ENCODE assay signal across 2 cellular contexts in the genomic region with DNA sequence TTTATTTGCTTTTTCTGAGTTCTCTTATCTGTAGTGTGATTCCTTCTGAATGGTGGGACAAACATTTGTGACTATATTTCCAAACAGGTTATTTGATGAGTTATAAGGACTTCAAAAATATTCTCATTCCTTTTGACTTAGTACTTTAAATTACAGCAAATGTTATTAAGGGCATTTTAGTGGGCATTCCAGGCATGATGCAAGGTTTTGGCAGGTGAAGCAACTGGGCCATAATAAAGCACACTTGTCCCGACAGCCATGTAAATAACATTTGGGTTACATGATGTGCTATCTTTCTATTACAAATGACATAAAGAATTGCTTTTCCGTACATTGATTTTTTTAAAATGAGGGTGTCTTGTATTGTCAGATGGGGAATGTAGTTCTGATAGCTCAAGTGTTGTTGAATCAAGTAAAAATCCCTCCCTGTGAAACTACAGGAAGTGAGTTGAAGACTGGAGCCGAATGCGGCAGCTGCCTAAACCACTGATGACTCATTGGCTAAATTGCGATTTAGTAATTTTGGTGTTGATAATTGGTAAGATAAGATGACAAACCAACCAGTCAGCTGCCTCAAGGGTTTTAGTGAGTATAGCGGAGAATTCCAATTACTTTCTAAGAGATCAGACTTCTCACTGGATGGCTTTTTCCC.
TF ChIP-seq lines count a peak whose summit lies in the region.

No MANE protein-coding gene starts in this region.

TF ChIP-seq in HCT116, 20 proteins besides CTCF, POLR2A, EP300 and RAD21 (continued from another document):
- no peak for TF ChIP-seq EZH2 (IDR thresholded peaks at IDR 0.05)
- TF ChIP-seq EZH2phosphoT487 (IDR thresholded peaks at IDR 0.05; ENCODE audit: borderline replicate concordance): no peak
- no peak for TF ChIP-seq REST (IDR thresholded peaks at IDR 0.05; ENCODE audit: low read depth)
- TF ChIP-seq SP1 (IDR thresholded peaks at IDR 0.05; ENCODE audit: low read depth): no peak
- no peak for TF ChIP-seq EGR1 (IDR thresholded peaks at IDR 0.05; ENCODE audit: low read depth)
- TF ChIP-seq, protein P1, sequence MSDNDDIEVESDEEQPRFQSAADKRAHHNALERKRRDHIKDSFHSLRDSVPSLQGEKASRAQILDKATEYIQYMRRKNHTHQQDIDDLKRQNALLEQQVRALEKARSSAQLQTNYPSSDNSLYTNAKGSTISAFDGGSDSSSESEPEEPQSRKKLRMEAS (IDR thresholded peaks at IDR 0.05): no peak
- no peak for TF ChIP-seq CBX3 (IDR thresholded peaks at IDR 0.05; ENCODE audit: low read depth)
- peak; percentile 64 for TF ChIP-seq CEBPB (IDR thresholded peaks at IDR 0.05; ENCODE audit: low read depth)
- TF ChIP-seq TCF7L2 (IDR thresholded peaks at IDR 0.05; ENCODE audit: borderline replicate concordance, extremely low read depth, insufficient read depth, insufficient read length): no peak
- TF ChIP-seq, protein P2, sequence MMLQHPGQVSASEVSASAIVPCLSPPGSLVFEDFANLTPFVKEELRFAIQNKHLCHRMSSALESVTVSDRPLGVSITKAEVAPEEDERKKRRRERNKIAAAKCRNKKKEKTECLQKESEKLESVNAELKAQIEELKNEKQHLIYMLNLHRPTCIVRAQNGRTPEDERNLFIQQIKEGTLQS (IDR thresholded peaks at IDR 0.05): no peak
- no peak for TF ChIP-seq ZBTB33 (IDR thresholded peaks at IDR 0.05; ENCODE audit: extremely low read depth, insufficient replicate concordance, low read length)
- no peak for TF ChIP-seq POLR2AphosphoS5 (IDR thresholded peaks at IDR 0.05; ENCODE audit: low read depth, low read length)
- TF ChIP-seq ZNF274 (IDR thresholded peaks at IDR 0.05; ENCODE audit: low read depth, low read length): no peak
- TF ChIP-seq YY1 (IDR thresholded peaks at IDR 0.05; ENCODE audit: extremely low read depth, insufficient replicate concordance, low read depth, low read length): no peak
- TF ChIP-seq FOSL1 (IDR thresholded peaks at IDR 0.05; ENCODE audit: low read depth): peak; percentile 53
- no peak for TF ChIP-seq SRF (IDR thresholded peaks at IDR 0.05; ENCODE audit: low read depth)
- no peak for TF ChIP-seq ZFX (IDR thresholded peaks at IDR 0.05)
- TF ChIP-seq JUND (IDR thresholded peaks at IDR 0.05): peak; percentile 27; the same call in 1 of the 2 replicates
TF ChIP-seq in HCT116: peak in this region for 3.

TF ChIP-seq in H1, 55 proteins besides CTCF, POLR2A, EP300 and RAD21:
- TF ChIP-seq, protein P3, sequence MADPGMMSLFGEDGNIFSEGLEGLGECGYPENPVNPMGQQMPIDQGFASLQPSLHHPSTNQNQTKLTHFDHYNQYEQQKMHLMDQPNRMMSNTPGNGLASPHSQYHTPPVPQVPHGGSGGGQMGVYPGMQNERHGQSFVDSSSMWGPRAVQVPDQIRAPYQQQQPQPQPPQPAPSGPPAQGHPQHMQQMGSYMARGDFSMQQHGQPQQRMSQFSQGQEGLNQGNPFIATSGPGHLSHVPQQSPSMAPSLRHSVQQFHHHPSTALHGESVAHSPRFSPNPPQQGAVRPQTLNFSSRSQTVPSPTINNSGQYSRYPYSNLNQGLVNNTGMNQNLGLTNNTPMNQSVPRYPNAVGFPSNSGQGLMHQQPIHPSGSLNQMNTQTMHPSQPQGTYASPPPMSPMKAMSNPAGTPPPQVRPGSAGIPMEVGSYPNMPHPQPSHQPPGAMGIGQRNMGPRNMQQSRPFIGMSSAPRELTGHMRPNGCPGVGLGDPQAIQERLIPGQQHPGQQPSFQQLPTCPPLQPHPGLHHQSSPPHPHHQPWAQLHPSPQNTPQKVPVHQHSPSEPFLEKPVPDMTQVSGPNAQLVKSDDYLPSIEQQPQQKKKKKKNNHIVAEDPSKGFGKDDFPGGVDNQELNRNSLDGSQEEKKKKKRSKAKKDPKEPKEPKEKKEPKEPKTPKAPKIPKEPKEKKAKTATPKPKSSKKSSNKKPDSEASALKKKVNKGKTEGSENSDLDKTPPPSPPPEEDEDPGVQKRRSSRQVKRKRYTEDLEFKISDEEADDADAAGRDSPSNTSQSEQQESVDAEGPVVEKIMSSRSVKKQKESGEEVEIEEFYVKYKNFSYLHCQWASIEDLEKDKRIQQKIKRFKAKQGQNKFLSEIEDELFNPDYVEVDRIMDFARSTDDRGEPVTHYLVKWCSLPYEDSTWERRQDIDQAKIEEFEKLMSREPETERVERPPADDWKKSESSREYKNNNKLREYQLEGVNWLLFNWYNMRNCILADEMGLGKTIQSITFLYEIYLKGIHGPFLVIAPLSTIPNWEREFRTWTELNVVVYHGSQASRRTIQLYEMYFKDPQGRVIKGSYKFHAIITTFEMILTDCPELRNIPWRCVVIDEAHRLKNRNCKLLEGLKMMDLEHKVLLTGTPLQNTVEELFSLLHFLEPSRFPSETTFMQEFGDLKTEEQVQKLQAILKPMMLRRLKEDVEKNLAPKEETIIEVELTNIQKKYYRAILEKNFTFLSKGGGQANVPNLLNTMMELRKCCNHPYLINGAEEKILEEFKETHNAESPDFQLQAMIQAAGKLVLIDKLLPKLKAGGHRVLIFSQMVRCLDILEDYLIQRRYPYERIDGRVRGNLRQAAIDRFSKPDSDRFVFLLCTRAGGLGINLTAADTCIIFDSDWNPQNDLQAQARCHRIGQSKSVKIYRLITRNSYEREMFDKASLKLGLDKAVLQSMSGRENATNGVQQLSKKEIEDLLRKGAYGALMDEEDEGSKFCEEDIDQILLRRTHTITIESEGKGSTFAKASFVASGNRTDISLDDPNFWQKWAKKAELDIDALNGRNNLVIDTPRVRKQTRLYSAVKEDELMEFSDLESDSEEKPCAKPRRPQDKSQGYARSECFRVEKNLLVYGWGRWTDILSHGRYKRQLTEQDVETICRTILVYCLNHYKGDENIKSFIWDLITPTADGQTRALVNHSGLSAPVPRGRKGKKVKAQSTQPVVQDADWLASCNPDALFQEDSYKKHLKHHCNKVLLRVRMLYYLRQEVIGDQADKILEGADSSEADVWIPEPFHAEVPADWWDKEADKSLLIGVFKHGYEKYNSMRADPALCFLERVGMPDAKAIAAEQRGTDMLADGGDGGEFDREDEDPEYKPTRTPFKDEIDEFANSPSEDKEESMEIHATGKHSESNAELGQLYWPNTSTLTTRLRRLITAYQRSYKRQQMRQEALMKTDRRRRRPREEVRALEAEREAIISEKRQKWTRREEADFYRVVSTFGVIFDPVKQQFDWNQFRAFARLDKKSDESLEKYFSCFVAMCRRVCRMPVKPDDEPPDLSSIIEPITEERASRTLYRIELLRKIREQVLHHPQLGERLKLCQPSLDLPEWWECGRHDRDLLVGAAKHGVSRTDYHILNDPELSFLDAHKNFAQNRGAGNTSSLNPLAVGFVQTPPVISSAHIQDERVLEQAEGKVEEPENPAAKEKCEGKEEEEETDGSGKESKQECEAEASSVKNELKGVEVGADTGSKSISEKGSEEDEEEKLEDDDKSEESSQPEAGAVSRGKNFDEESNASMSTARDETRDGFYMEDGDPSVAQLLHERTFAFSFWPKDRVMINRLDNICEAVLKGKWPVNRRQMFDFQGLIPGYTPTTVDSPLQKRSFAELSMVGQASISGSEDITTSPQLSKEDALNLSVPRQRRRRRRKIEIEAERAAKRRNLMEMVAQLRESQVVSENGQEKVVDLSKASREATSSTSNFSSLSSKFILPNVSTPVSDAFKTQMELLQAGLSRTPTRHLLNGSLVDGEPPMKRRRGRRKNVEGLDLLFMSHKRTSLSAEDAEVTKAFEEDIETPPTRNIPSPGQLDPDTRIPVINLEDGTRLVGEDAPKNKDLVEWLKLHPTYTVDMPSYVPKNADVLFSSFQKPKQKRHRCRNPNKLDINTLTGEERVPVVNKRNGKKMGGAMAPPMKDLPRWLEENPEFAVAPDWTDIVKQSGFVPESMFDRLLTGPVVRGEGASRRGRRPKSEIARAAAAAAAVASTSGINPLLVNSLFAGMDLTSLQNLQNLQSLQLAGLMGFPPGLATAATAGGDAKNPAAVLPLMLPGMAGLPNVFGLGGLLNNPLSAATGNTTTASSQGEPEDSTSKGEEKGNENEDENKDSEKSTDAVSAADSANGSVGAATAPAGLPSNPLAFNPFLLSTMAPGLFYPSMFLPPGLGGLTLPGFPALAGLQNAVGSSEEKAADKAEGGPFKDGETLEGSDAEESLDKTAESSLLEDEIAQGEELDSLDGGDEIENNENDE (IDR thresholded peaks at IDR 0.05; ENCODE audit: insufficient replicate concordance, low read length): no peak
- TF ChIP-seq CEBPB (IDR thresholded peaks at IDR 0.05; ENCODE audit: low read depth, low read length) (peak; percentile 50; the same call in 1 of the 2 replicates), SIN3A (conservative IDR thresholded peaks at IDR 0.05 in 1 of 2, IDR thresholded peaks at IDR 0.05 in 1 of 2; ENCODE audit: low read depth in 1 of 2, low read length in 2 of 2) (no peak)
